ENCODE assay signal across 17 cellular contexts in the genomic region with DNA sequence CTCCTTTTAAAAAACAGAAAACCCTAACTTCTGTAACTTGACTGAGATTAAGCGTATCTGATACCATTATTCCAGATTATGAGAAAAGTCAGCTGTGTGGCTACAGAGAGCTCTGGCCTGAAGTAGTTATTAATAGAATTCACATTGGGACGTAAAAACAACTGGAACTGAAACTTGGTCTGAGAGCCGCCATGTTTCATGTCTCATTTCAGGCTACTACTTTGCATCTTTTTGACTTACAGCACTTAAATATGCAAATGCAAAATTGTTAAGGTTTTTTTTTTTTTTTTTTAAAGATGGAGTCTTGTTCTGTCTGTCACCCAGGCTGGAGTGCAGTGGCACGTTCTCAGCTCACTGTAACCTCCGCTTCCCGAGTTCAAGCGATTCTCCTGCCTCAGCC. TPM values are rescaled to one million over a fixed set of nuclear protein-coding genes. Genes with fewer than 3 reads are reported as not detected.
DNase-seq lines count a peak whose midpoint lies in the region; ATAC-seq and TF ChIP-seq lines count a peak whose summit lies in the region.
"Had no signal": no experiment of that assay in that cellular context is flagged by ENCODE, and none has a peak within 500 bp of the region (broad histone marks: within the 10 kb centered on the region; RNA-seq: fewer than 3 reads in every experiment).

No MANE protein-coding gene starts in this region.

- H2BK120ac ChIP-seq in mesendoderm (ENCODE audit: low read depth, low read length): no peak overlapping the region

- H4K5ac ChIP-seq in mesendoderm (ENCODE audit: low read length): no peak overlapping the region

- no peak overlapping the region for H3K4me2 ChIP-seq in mesendoderm (ENCODE audit: low read length)

- H3K23ac ChIP-seq in mesendoderm (ENCODE audit: low read length): no peak overlapping the region

- H3K18ac ChIP-seq in mesendoderm (ENCODE audit: low read length): no peak overlapping the region

- TF ChIP-seq CTCF in right atrium auricular region (IDR thresholded peaks at IDR 0.05): no peak
- no peak for TF ChIP-seq CTCF in activated B cell treated with CpG ODN at 0.5 μM for 24 hours (IDR thresholded peaks at IDR 0.05)
- no peak for TF ChIP-seq CTCF in adrenal gland (IDR thresholded peaks at IDR 0.05)

- no peak overlapping the region for H3K56ac ChIP-seq in mesendoderm (ENCODE audit: low read length)

- peaks cover 96% of the 10 kb centered on the region for H3K4me1 Mint-ChIP-seq in activated B cell treated with CpG ODN at 0.5 μM for 24 hours
- H3K4me1 Mint-ChIP-seq in stimulated activated naive B cell treated with anti-CD40 and anti-IgM and Interleukin-4, amounts not matched to agents 10 μg/mL and 1 μg/mL and 100 μg/mL, for 72 hours: peaks cover 64 to 95% of the 10 kb centered on the region in 2 donors

- H4K8ac ChIP-seq in mesendoderm (ENCODE audit: low read depth, low read length): no peak overlapping the region

- H3K9ac ChIP-seq in mesendoderm (ENCODE audit: low read length): no peak overlapping the region

- peaks cover 50% of the 10 kb centered on the region for H3K79me2 ChIP-seq in mesendoderm (ENCODE audit: control insufficient read depth, insufficient read depth, low read length)

- intact Hi-C loops in Right ventricle myocardium inferior (cut with DNase I) (no loop called here), activated B cell treated with CpG ODN at 0.5 μM for 24 hours (cut with micrococcal nuclease) (no loop called here), adrenal gland (cut with DNase I) (no loop called here)

- H3K9me3 ChIP-seq in right atrium auricular region: no peaks in the 10 kb centered on the region
- no peaks in the 10 kb centered on the region for H3K9me3 ChIP-seq in adrenal gland (replicated peaks in 1 of 3)

- H3K27ac ChIP-seq in right atrium auricular region: no peak overlapping the region
- H3K27ac ChIP-seq in mesendoderm (ENCODE audit: low read depth, low read length): no peak overlapping the region
- no peak overlapping the region for H3K27ac ChIP-seq in adrenal gland
- H3K27ac ChIP-seq: cardiac muscle cell, HL-60 had no signal

- H3K4me3 ChIP-seq in right atrium auricular region (no peak overlapping the region), mesendoderm (ENCODE audit: low read length) (no peak overlapping the region), adrenal gland (no peak overlapping the region)
- H3K4me3 ChIP-seq: cardiac muscle cell had no signal

- no peak overlapping the region for H2AK5ac ChIP-seq in mesendoderm (ENCODE audit: low read length)

- no peak overlapping the region for H2BK5ac ChIP-seq in mesendoderm (ENCODE audit: low read length)

- CTCF ChIA-PET in activated B cell treated with CpG ODN at 0.5 μM for 24 hours (lab: Charles Lee): interaction anchor here (0.6 to 11.8 kb wide), 4 partner anchors 168 to 570 kb away, joined by 3 to 240 read pairs (median 4); no protein-coding TSS in a partner anchor

- POLR2A ChIA-PET in activated B cell treated with CpG ODN at 0.5 μM for 24 hours (lab: Charles Lee): interaction anchor here (0.6 to 1.0 kb wide), 12 partner anchors 21 to 575 kb away, joined by 3 to 8 read pairs (median 5); partner anchors contain the start of gene MAP3K1

- no peak overlapping the region for H3K4ac ChIP-seq in mesendoderm (ENCODE audit: low read depth, low read length)

- H3K4me1 ChIP-seq in right atrium auricular region (peaks cover 0 to 19% of the 10 kb centered on the region in 2 donors), mesendoderm (ENCODE audit: control insufficient read depth, low read depth, low read length) (peaks cover 7% of the 10 kb centered on the region), adrenal gland (replicated peaks in 1 of 2) (peaks cover 10 to 41% of the 10 kb centered on the region in 2 donors)

- peak overlapping the region; percentile 72 for H3K4me3 Mint-ChIP-seq in activated B cell treated with CpG ODN at 0.5 μM for 24 hours
- H3K4me3 Mint-ChIP-seq in stimulated activated naive B cell treated with anti-CD40 and anti-IgM and Interleukin-4, amounts not matched to agents 10 μg/mL and 1 μg/mL and 100 μg/mL, for 72 hours: peak overlapping the region; percentile 80 to 86
- H3K4me3 Mint-ChIP-seq: activated CD4-positive, alpha-beta T cell treated with anti-CD3 and anti-CD28 coated beads, Interleukin-2, amount 10 ng/mL, durations not matched to agents 24 days and 14 days; activated naive CD8-positive, alpha-beta T cell treated with anti-CD3 and anti-CD28 coated beads, Interleukin-2, amount 50 U/mL, for 24 hours had no signal

- no peak for TF ChIP-seq POLR2A in adrenal gland (IDR thresholded peaks at IDR 0.05)

- no peaks in the 10 kb centered on the region for H3K27me3 Mint-ChIP-seq in activated B cell treated with CpG ODN at 0.5 μM for 24 hours
- no peaks in the 10 kb centered on the region for H3K27me3 Mint-ChIP-seq in stimulated activated naive B cell treated with anti-CD40 and anti-IgM and Interleukin-4, amounts not matched to agents 10 μg/mL and 1 μg/mL and 100 μg/mL, for 72 hours
- H3K27me3 Mint-ChIP-seq: activated CD4-positive, alpha-beta T cell treated with anti-CD3 and anti-CD28 coated beads, Interleukin-2, amount 10 ng/mL, durations not matched to agents 24 days and 14 days; activated naive CD8-positive, alpha-beta T cell treated with anti-CD3 and anti-CD28 coated beads, Interleukin-2, amount 50 U/mL, for 24 hours had no signal

- H3K27me3 ChIP-seq in right atrium auricular region: no peaks in the 10 kb centered on the region
- H3K27me3 ChIP-seq in mesendoderm (ENCODE audit: insufficient read depth, low read length, poor library complexity): no peaks in the 10 kb centered on the region
- H3K27me3 ChIP-seq in adrenal gland: no peaks in the 10 kb centered on the region
- H3K27me3 ChIP-seq: cardiac muscle cell had no signal

- H3K9me3 Mint-ChIP-seq in activated B cell treated with CpG ODN at 0.5 μM for 24 hours: no peaks in the 10 kb centered on the region
- H3K9me3 Mint-ChIP-seq in stimulated activated naive B cell treated with anti-CD40 and anti-IgM and Interleukin-4, amounts not matched to agents 10 μg/mL and 1 μg/mL and 100 μg/mL, for 72 hours: peaks cover 2 to 3% of the 10 kb centered on the region in 2 donors
- H3K9me3 Mint-ChIP-seq: activated CD4-positive, alpha-beta T cell treated with anti-CD3 and anti-CD28 coated beads, Interleukin-2, amount 10 ng/mL, durations not matched to agents 24 days and 14 days; activated naive CD8-positive, alpha-beta T cell treated with anti-CD3 and anti-CD28 coated beads, Interleukin-2, amount 50 U/mL, for 24 hours had no signal

- peak overlapping the region; percentile 94 for H3K27ac Mint-ChIP-seq in activated B cell treated with CpG ODN at 0.5 μM for 24 hours
- peak overlapping the region; percentile 97 for H3K27ac Mint-ChIP-seq in stimulated activated naive B cell treated with anti-CD40 and anti-IgM and Interleukin-4, amounts not matched to agents 10 μg/mL and 1 μg/mL and 100 μg/mL, for 72 hours
- H3K27ac Mint-ChIP-seq: activated CD4-positive, alpha-beta T cell treated with anti-CD3 and anti-CD28 coated beads, Interleukin-2, amount 10 ng/mL, durations not matched to agents 24 days and 14 days; activated naive CD8-positive, alpha-beta T cell treated with anti-CD3 and anti-CD28 coated beads, Interleukin-2, amount 50 U/mL, for 24 hours had no signal

- H3K36me3 Mint-ChIP-seq in activated B cell treated with CpG ODN at 0.5 μM for 24 hours (ENCODE audit: low read depth): peaks cover 21% of the 10 kb centered on the region
- H3K36me3 Mint-ChIP-seq in stimulated activated naive B cell treated with anti-CD40 and anti-IgM and Interleukin-4, amounts not matched to agents 10 μg/mL and 1 μg/mL and 100 μg/mL, for 72 hours: peaks cover 2 to 21% of the 10 kb centered on the region in 2 donors

- H3K36me3 ChIP-seq in right atrium auricular region (no peaks in the 10 kb centered on the region), mesendoderm (ENCODE audit: control insufficient read depth, insufficient read depth, low read length) (no peaks in the 10 kb centered on the region), adrenal gland (replicated peaks in 1 of 2) (no peaks in the 10 kb centered on the region)
- H3K36me3 ChIP-seq: cardiac muscle cell had no signal

- ATAC-seq in Right ventricle myocardium inferior (peak; percentile 29), HG03354 (IDR thresholded peaks at IDR 0.05; ENCODE audit: poor library complexity, severe bottlenecking, unreplicated experiment) (peak; percentile 55), activated B cell treated with CpG ODN at 0.5 μM for 24 hours (ENCODE audit: low read depth) (peak; percentile 49)
- peak; percentile 79 to 85 for ATAC-seq in stimulated activated naive B cell treated with anti-CD40 and anti-IgM and Interleukin-4, amounts not matched to agents 10 μg/mL and 1 μg/mL and 100 μg/mL, for 72 hours (replicated peaks)
- ATAC-seq: activated naive CD8-positive, alpha-beta T cell treated with anti-CD3 and anti-CD28 coated beads, Interleukin-2, amount 50 U/mL, for 24 hours had no signal

- no CpG with 5 or more reads among the region's 7 CpGs for WGBS in mesendoderm (ENCODE audit: extremely low coverage, insufficient coverage, low lambda C conversion rate)
- WGBS in adrenal gland, 4 donors: 81 to 87% (median 87%) methylated on average over 7 of the region's 7 CpGs

- no peak overlapping the region for H2BK15ac ChIP-seq in mesendoderm (replicated peaks; ENCODE audit: low read depth)

- DNase-seq in Right ventricle myocardium inferior (ENCODE audit: missing footprints) (no peak), right atrium auricular region (ENCODE audit: low spot score) (no peak), activated B cell treated with CpG ODN at 0.5 μM for 24 hours (no peak), mesendoderm (no peak), NCI-H82 (lab: John Stamatoyannopoulos, UW) (no peak), adrenal gland (no peak)
- peak; percentile 43 for DNase-seq in stimulated activated naive B cell treated with anti-CD40 and anti-IgM and Interleukin-4, amounts not matched to agents 10 μg/mL and 1 μg/mL and 100 μg/mL, for 72 hours
- DNase-seq: activated CD4-positive, alpha-beta T cell treated with anti-CD3 and anti-CD28 coated beads, Interleukin-2, amount 10 ng/mL, durations not matched to agents 24 days and 14 days; activated naive CD8-positive, alpha-beta T cell treated with anti-CD3 and anti-CD28 coated beads, Interleukin-2, amount 50 U/mL, for 24 hours; activated T-cell treated with anti-CD3 and anti-CD28 coated beads for 4 hours; effector CD4-positive, alpha-beta T cell; NCI-H1417; NCI-H2171; NK-92 treated with Interleukin-12 subunit alpha and Interleukin-12 subunit beta, amount 100 ng/mL, for 24 hours had no signal

- peaks cover 6% of the 10 kb centered on the region for H3K79me1 ChIP-seq in mesendoderm (ENCODE audit: low read length)

RNA-seq across cellular contexts. Expression of gene MAP3K1, which starts 25.2 kb away (rescaled TPM):
- 6.3 TPM for total RNA-seq in Right ventricle myocardium inferior
- total RNA-seq in right atrium auricular region: 1 to 10 TPM; 5.9 to 8.9 TPM
- total RNA-seq in activated B cell treated with CpG ODN at 0.5 μM for 24 hours: 92.8 and 102 TPM in 2 replicates
- polyA plus RNA-seq in mesendoderm (2013, experiment 1 of 2): 9.7 TPM
- polyA plus RNA-seq in mesendoderm (2013, experiment 2 of 2): 9.6 TPM
- total RNA-seq in adrenal gland: 10 to 100 TPM; 12.2 to 22.9 (median 16.4) TPM
- polyA plus RNA-seq in adrenal gland: 10 to 100 TPM in 1 of 3 donors, 1 to 10 TPM in 2; 4.9 to 10.3 (median 6.0) TPM

Comparison
In these comparisons a context has a peak if more than half of its experiments do, and no peak if none do; other contexts are left out.
1. ATAC-seq: peak in every context shown above with its lines; median percentile 82 in stimulated activated naive B cell treated with anti-CD40 and anti-IgM and Interleukin-4, amounts not matched to agents 10 μg/mL and 1 μg/mL and 100 μg/mL, for 72 hours; 55 in HG03354; 49 in activated B cell treated with CpG ODN at 0.5 μM for 24 hours; 29 in Right ventricle myocardium inferior.